ENCODE assay signal across 12 cellular contexts in the genomic region with DNA sequence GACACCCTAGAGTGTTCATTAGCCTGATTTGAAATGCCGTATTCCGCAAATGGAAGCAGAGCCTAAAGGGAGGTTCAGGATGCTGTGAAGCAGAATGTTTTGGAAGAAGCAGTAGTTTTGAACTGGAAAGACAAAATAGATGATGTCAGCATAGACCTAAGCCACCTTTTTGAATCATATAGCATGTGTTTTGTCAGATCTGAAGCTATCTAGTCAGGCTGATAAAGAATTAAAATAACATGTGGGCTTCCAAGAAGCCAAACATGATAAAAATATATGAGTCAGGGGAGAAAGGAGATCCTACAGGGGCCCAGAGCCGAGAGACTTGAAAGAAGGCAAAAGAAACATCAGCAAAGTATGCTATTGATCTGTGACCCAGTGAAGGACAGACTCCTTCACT. TPM values are rescaled to one million over a fixed set of nuclear protein-coding genes. Genes with fewer than 3 reads are reported as not detected.
A peak's percentile ranks its signal among the peaks of the same experiment; 100 is the strongest.
DNase-seq lines count a peak whose midpoint lies in the region; ATAC-seq, FAIRE-seq and TF ChIP-seq lines count a peak whose summit lies in the region.
"Had no signal": no experiment of that assay in that cellular context is flagged by ENCODE, and none has a peak within 500 bp of the region (broad histone marks: within the 10 kb centered on the region; RNA-seq: fewer than 3 reads in every experiment).

No MANE protein-coding gene starts in this region.

- no peaks in the 10 kb centered on the region for H3K9me1 ChIP-seq in K562 (ENCODE audit: control insufficient read depth, insufficient read depth, low read length)

- BruUV-seq in K562 (replicated peaks; lab: Mats Ljungman, UMichigan) = no TSS peak

- H3K27ac ChIP-seq in K562 (ENCODE audit: extremely low read depth, low read depth, low read length) (no peak overlapping the region), tibial artery (peak overlapping the region; percentile 56 to 84), aorta (ENCODE audit: low read depth in 1 of 2, low read length in 2 of 2) (peak overlapping the region in 1 of 2 donors; percentile 49)
- H3K27ac ChIP-seq: SJCRH30 had no signal

- 76% methylated on average over 3 of the region's 3 CpGs for WGBS in K562 (ENCODE audit: insufficient coverage, low coverage, missing lambda C conversion rate)
- WGBS in aorta, 2 donors = 67 to 69% methylated on average over 3 of the region's 3 CpGs

- H3K4me3 ChIP-seq in K562 = no peak overlapping the region
- no peak overlapping the region for H3K4me3 ChIP-seq in tibial artery
- H3K4me3 ChIP-seq in aorta (ENCODE audit: low read length in 2 of 2) = no peak overlapping the region
- H3K4me3 ChIP-seq: SJCRH30 had no signal

- H3K36me3 ChIP-seq in K562 (ENCODE audit: control insufficient read depth, insufficient read depth, low read length) (peaks cover 27% of the 10 kb centered on the region), tibial artery (peaks cover 30 to 39% (median 30%) of the 10 kb centered on the region in 3 donors), aorta (ENCODE audit: control insufficient read depth in 1 of 2, insufficient read depth in 2 of 2, low read length in 1 of 2) (peaks cover 4 to 12% of the 10 kb centered on the region in 2 donors)

- H3K9ac ChIP-seq in K562 (ENCODE audit: insufficient read depth in 1 of 2, low read depth in 2 of 2, low read length in 2 of 2) = no peak overlapping the region

- TF ChIP-seq POLR2A in K562 (conservative IDR thresholded peaks at IDR 0.05) = no peak

- H3K4me1 Mint-ChIP-seq in activated naive CD8-positive, alpha-beta T cell (ENCODE audit: low read depth) = peaks cover 23% of the 10 kb centered on the region
- H3K4me1 Mint-ChIP-seq in activated naive CD8-positive, alpha-beta T cell treated with anti-CD3 and anti-CD28 coated beads, Interleukin-2, amount 50 U/mL, for 24 hours = peaks cover 24% of the 10 kb centered on the region
- H3K4me1 Mint-ChIP-seq in mesothelial cell of epicardium = peaks cover 34% of the 10 kb centered on the region

- H3K4me1 ChIP-seq in K562 (replicated peaks in 1 of 2; ENCODE audit: control insufficient read depth in 2 of 2, insufficient read depth in 2 of 2, low read length in 2 of 2) (peaks cover 6 to 23% of the 10 kb centered on the region in 2 experiments; a peak in 4 of 5 replicates), tibial artery (peaks cover 0 to 96% (median 27%) of the 10 kb centered on the region in 4 donors), aorta (ENCODE audit: control insufficient read depth in 1 of 2, insufficient read depth in 2 of 2, low read length in 2 of 2) (peaks cover 7 to 17% of the 10 kb centered on the region in 2 donors)
- H3K4me1 ChIP-seq: SJCRH30 had no signal

- H3K27me3 Mint-ChIP-seq in activated naive CD8-positive, alpha-beta T cell = no peaks in the 10 kb centered on the region
- no peaks in the 10 kb centered on the region for H3K27me3 Mint-ChIP-seq in activated naive CD8-positive, alpha-beta T cell treated with anti-CD3 and anti-CD28 coated beads, Interleukin-2, amount 50 U/mL, for 24 hours
- no peaks in the 10 kb centered on the region for H3K27me3 Mint-ChIP-seq in mesothelial cell of epicardium (ENCODE audit: low read depth)

- DNase-seq in activated naive CD8-positive, alpha-beta T cell treated with anti-CD3 and anti-CD28 coated beads, Interleukin-2, amount 50 U/mL, for 24 hours = no peak
- peak in 2 of 4 experiments; percentile 33 to 42 for DNase-seq in K562 (ENCODE audit: extremely low read depth in 1 of 4, low spot score in 3 of 4)
- no peak for DNase-seq in mesothelial cell of epicardium (ENCODE audit: low spot score in 2 of 2, unreplicated experiment in 2 of 2)
- DNase-seq in tibial artery = no peak
- DNase-seq in aorta = no peak
- DNase-seq: anterior cingulate cortex, NCI-H524, occipital lobe, SJCRH30 had no signal

- CTCF ChIA-PET in K562 (lab: Yijun Ruan, JAX; ENCODE audit: low intra/inter-chr PET ratio) = no interaction called here

- peaks cover 13% of the 10 kb centered on the region for H3K36me3 Mint-ChIP-seq in activated naive CD8-positive, alpha-beta T cell
- H3K36me3 Mint-ChIP-seq in activated naive CD8-positive, alpha-beta T cell treated with anti-CD3 and anti-CD28 coated beads, Interleukin-2, amount 50 U/mL, for 24 hours (ENCODE audit: low read depth) = peaks cover 13% of the 10 kb centered on the region
- peaks cover 33% of the 10 kb centered on the region for H3K36me3 Mint-ChIP-seq in mesothelial cell of epicardium

- H2AFZ ChIP-seq in K562 (ENCODE audit: low read depth, low read length) = no peak overlapping the region

- H3K9me3 ChIP-seq in K562 (replicated peaks; ENCODE audit: control insufficient read depth, insufficient read depth, low read depth, low read length) (peaks cover 4% of the 10 kb centered on the region; the same call in 1 of the 2 replicates), tibial artery (no peaks in the 10 kb centered on the region), aorta (ENCODE audit: control insufficient read depth, low read length) (no peaks in the 10 kb centered on the region)
- H3K9me3 ChIP-seq: SJCRH30 had no signal

- POLR2A ChIA-PET in K562 (lab: Yijun Ruan, JAX) = interaction anchor here (0.8 to 0.9 kb wide), 2 partner anchors 19 to 132 kb away, joined by 3 to 4 read pairs; no protein-coding TSS in a partner anchor

- no peak for TF ChIP-seq EP300 in K562 (IDR thresholded peaks at IDR 0.05; ENCODE audit: low read length)

- H3K27me3 ChIP-seq in K562 (ENCODE audit: control insufficient read depth in 2 of 2, insufficient read depth in 2 of 2, low read length in 2 of 2) = no peaks in the 10 kb centered on the region
- no peaks in the 10 kb centered on the region for H3K27me3 ChIP-seq in tibial artery
- no peaks in the 10 kb centered on the region for H3K27me3 ChIP-seq in aorta (ENCODE audit: control insufficient read depth in 1 of 2, insufficient read depth in 2 of 2, low read length in 1 of 2)
- H3K27me3 ChIP-seq: SJCRH30 had no signal

- TF ChIP-seq RAD21 in K562 (CRISPR knock-in tag; conservative IDR thresholded peaks at IDR 0.05 in 1 of 2, IDR thresholded peaks at IDR 0.05 in 1 of 2) = no peak

- no peak overlapping the region for H3K4me2 ChIP-seq in K562 (ENCODE audit: insufficient read depth, low read length)

- intact Hi-C loops in K562 (cut with micrococcal nuclease) (no loop called here), tibial artery (cut with DNase I; ENCODE audit: low total_unique reads) (no loop called here), aorta (cut with DNase I) (loop anchor here in 1 of 2 donors (5.0 kb wide), 1 partner anchor 37 kb away; no protein-coding TSS in a partner anchor)

- FAIRE-seq in K562 (lab: Jason Lieb, UNC) = no peak

- H4K20me1 ChIP-seq in K562 (replicated peaks; ENCODE audit: control insufficient read depth, insufficient read depth, low read length) = no peaks in the 10 kb centered on the region

- H3K4me3 Mint-ChIP-seq in activated naive CD8-positive, alpha-beta T cell = no peak overlapping the region
- H3K4me3 Mint-ChIP-seq in activated naive CD8-positive, alpha-beta T cell treated with anti-CD3 and anti-CD28 coated beads, Interleukin-2, amount 50 U/mL, for 24 hours = no peak overlapping the region
- no peak overlapping the region for H3K4me3 Mint-ChIP-seq in mesothelial cell of epicardium

- H3K79me2 ChIP-seq in K562 (ENCODE audit: control insufficient read depth, insufficient read depth, low read length) = no peaks in the 10 kb centered on the region

- no peak for ATAC-seq in activated naive CD8-positive, alpha-beta T cell treated with anti-CD3 and anti-CD28 coated beads, Interleukin-2, amount 50 U/mL, for 24 hours
- no peak for ATAC-seq in K562
- no peak for ATAC-seq in esophagus mucosa
- no peak for ATAC-seq in aorta (ENCODE audit: low FRiP score)
- ATAC-seq in GM18870 (IDR thresholded peaks at IDR 0.05; ENCODE audit: unreplicated experiment) = no peak

- in situ Hi-C loops in K562 (cut with MboI) = no loop called here

- H3K27ac Mint-ChIP-seq in activated naive CD8-positive, alpha-beta T cell = peak overlapping the region; percentile 72
- H3K27ac Mint-ChIP-seq in activated naive CD8-positive, alpha-beta T cell treated with anti-CD3 and anti-CD28 coated beads, Interleukin-2, amount 50 U/mL, for 24 hours = no peak overlapping the region
- H3K27ac Mint-ChIP-seq in mesothelial cell of epicardium = peak overlapping the region; percentile 63

- TF ChIP-seq CTCF in K562 (IDR thresholded peaks at IDR 0.05 in 2 of 3, conservative IDR thresholded peaks at IDR 0.05 in 1 of 3; ENCODE audit: insufficient read depth in 2 of 3, low read depth in 1 of 3, low read length in 3 of 3) (no peak), mesothelial cell of epicardium (IDR thresholded peaks at IDR 0.05; ENCODE audit: unreplicated experiment) (no peak), tibial artery (IDR thresholded peaks at IDR 0.05) (no peak)

- no peaks in the 10 kb centered on the region for H3K9me3 Mint-ChIP-seq in activated naive CD8-positive, alpha-beta T cell (ENCODE audit: low read depth)
- H3K9me3 Mint-ChIP-seq in activated naive CD8-positive, alpha-beta T cell treated with anti-CD3 and anti-CD28 coated beads, Interleukin-2, amount 50 U/mL, for 24 hours = no peaks in the 10 kb centered on the region
- H3K9me3 Mint-ChIP-seq in mesothelial cell of epicardium = no peaks in the 10 kb centered on the region

TF ChIP-seq in K562, 482 proteins besides CTCF, POLR2A, EP300 and RAD21:
- TF ChIP-seq ZNF316 (IDR thresholded peaks at IDR 0.05) (peak; percentile 35; the same call in 1 of the 2 replicates), DDX20 (tag; IDR thresholded peaks at IDR 0.05; ENCODE audit: low read depth) (no peak)

RNA-seq across cellular contexts. Expression of a gene that starts 47.2 kb away (rescaled TPM):
- 7.2 and 29.1 TPM in 2 replicates for total RNA-seq in K562 (2011; cell fraction: chromatin; rRNA removed; ENCODE audit: low replicate concordance)
- total RNA-seq in K562 (2011; cell fraction: nucleolus; rRNA removed) = 4.7 and 8.2 TPM in 2 replicates
- 9.2 and 13.4 TPM in 2 replicates for total RNA-seq in K562 (2011; cell fraction: nucleoplasm; rRNA removed)
- total RNA-seq in K562 (2014; rRNA removed) (6.1 and 6.6 TPM in 2 replicates), K562 (2014; rRNA removed; fragmentation: Illumina TruSeq; extraction: Trizol) (12.8 and 13.4 TPM in 2 replicates), K562 (2015; rRNA removed; fragmentation: Illumina TruSeq; extraction: Trizol) (10.0 and 11.3 TPM in 2 replicates), K562 (2021) (10.4 and 14.1 TPM in 2 replicates), mesothelial cell of epicardium (14.5 to 15.5 TPM (median 15.5 TPM) in 3 replicates), esophagus mucosa (10.0 TPM), aorta (10 to 100 TPM; 25.5 to 26.1 TPM)
- polyA plus RNA-seq in K562 (2011; rRNA removed) (7.6 and 9.5 TPM in 2 replicates), K562 (2014; fragmentation: Illumina TruSeq; extraction: Trizol) (7.6 and 9.7 TPM in 2 replicates), K562 (2014; fragmentation: Nextera tagmentation; extraction: Ambion mirVana) (1 to 10 TPM; 2.0 to 2.7 TPM), K562 (2014; rRNA removed) (6.2 TPM in 2 replicates), aorta (1 to 10 TPM; 6.9 to 7.8 TPM)
- polyA plus RNA-seq in K562 (2011; cell fraction: cytosol; rRNA removed) = 1.2 and 2.7 TPM in 2 replicates
- 7.1 and 10.2 TPM in 2 replicates for polyA plus RNA-seq in K562 (2011; cell fraction: nucleus; rRNA removed)
- polyA plus RNA-seq in K562 (2012) = 4.0 and 5.3 TPM in 2 replicates
- 9.3 and 12.8 TPM in 2 replicates for polyA minus RNA-seq in K562 (2011; rRNA and poly(A)+ RNA removed)
- 4.0 and 4.8 TPM in 2 replicates for polyA minus RNA-seq in K562 (2011; cell fraction: cytosol; rRNA and poly(A)+ RNA removed)
- polyA minus RNA-seq in K562 (2011; cell fraction: nucleus; rRNA and poly(A)+ RNA removed) = 5.3 and 11.9 TPM in 2 replicates
